In the genomic region with DNA sequence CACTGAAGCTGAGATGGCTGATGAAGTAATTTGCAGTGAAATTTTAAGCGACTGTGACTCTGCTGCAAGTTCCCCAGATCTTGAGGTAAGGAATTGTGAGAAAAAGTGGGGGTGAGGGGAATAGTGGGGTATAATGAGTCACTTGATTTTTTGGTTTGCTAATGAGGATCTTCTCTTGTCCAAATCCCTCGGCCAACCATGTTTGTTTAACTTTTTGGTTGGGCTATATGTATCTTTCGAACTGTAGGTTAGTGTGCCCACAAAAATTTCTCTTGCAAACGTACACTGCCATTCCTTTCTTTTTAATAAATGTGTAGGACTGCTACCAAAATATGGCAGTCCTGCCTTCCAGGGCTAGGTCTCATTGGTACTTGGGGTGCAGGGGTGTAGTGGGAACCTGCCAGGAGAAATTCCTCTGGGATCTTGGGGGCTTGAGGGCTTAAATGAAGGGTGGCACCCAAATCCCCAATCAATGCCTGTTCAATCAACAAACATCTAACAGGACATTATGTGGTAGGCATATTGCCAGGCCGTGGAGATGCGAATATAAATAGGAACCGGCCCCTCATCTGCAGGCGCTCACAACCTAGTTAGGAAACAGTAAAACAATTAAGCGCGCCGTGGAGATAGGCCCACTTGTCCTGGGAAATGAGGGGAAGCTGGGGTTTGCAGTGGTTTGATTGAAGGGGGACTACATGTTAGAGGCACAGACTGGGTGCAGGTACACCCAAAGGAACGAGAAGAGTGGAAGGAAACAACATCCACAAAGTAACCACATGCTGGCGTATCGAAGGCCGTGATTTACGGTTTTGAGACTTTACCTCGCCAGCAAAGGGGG, we compare ENCODE assay signal across 8 cellular contexts. TPM values are rescaled to one million over a fixed set of nuclear protein-coding genes. Genes with fewer than 3 reads are reported as not detected.
A peak's percentile ranks its signal among the peaks of the same experiment; 100 is the strongest.
DNase-seq lines count a peak whose midpoint lies in the region; ATAC-seq and TF ChIP-seq lines count a peak whose summit lies in the region.

No MANE protein-coding gene starts in this region.

- no peak for ATAC-seq in GM21576 (IDR thresholded peaks at IDR 0.05; ENCODE audit: unreplicated experiment)

- H3K27ac ChIP-seq in adipose tissue (ENCODE audit: low read depth, low read length) (peak overlapping the region; percentile 90), liver (ENCODE audit: low read depth in 1 of 2, low read length in 2 of 2) (peak overlapping the region; percentile 95 to 97), thymus (ENCODE audit: low read depth) (peak overlapping the region; percentile 93)

- WGBS in adipose tissue, 3 donors, result 76 to 89% (median 78%) methylated on average over 17 of the region's 17 CpGs
- WGBS in liver, result 93% methylated on average over 17 of the region's 17 CpGs
- 67% methylated on average over 17 of the region's 17 CpGs for WGBS in thymus

- H3K4me1 ChIP-seq in liver (ENCODE audit: control insufficient read depth in 4 of 4, insufficient read depth in 4 of 4, low read length in 3 of 4) (peaks cover 6 to 22% (median 12%) of the 10 kb centered on the region in 4 donors), thymus (ENCODE audit: control insufficient read depth, insufficient read depth, low read length) (peaks cover 10% of the 10 kb centered on the region)

- peak overlapping the region; percentile 53 to 79 for H3K9ac ChIP-seq in liver (ENCODE audit: low read depth in 1 of 2, low read length in 2 of 2)

- H3K4me3 ChIP-seq in liver (ENCODE audit: low read depth in 1 of 3, low read length in 3 of 3) (peak overlapping the region; percentile 40 to 86 (median 66)), thymus (ENCODE audit: low read length) (peak overlapping the region; percentile 96)

- DNase-seq in activated CD8-positive, alpha-beta memory T cell treated with anti-CD3 and anti-CD28 coated beads for 24 hours, result peak; percentile 64
- no peak for DNase-seq in activated CD8-positive, alpha-beta memory T cell treated with anti-CD3 and anti-CD28 coated beads, Interleukin-2, amount 50 U/mL, for 4 hours
- no peak for DNase-seq in stimulated activated CD4-positive, alpha-beta T cell treated with anti-CD3 and anti-CD28 coated beads, Interleukin-2, amount 100 ng/mL, for 24 hours
- DNase-seq in NK-92 (lab: John Stamatoyannopoulos, UW; ENCODE audit: unreplicated experiment), result no peak

- H3K27me3 ChIP-seq in liver (ENCODE audit: control insufficient read depth in 4 of 4, insufficient read depth in 4 of 4, low read length in 3 of 4) (no peaks in the 10 kb centered on the region), thymus (ENCODE audit: control insufficient read depth, insufficient read depth) (no peaks in the 10 kb centered on the region)

- TF ChIP-seq RAD21 in liver (IDR thresholded peaks at IDR 0.05), result no peak

- H3K36me3 ChIP-seq in liver (ENCODE audit: control insufficient read depth in 4 of 4, insufficient read depth in 3 of 4, low read depth in 1 of 4, low read length in 3 of 4) (peaks cover 7 to 20% (median 19%) of the 10 kb centered on the region in 4 donors), thymus (ENCODE audit: control insufficient read depth, insufficient read depth) (peaks cover 16% of the 10 kb centered on the region)

- H3K9me3 ChIP-seq in liver (ENCODE audit: control insufficient read depth in 4 of 4, low read length in 3 of 4) (no peaks in the 10 kb centered on the region), thymus (ENCODE audit: control insufficient read depth) (no peaks in the 10 kb centered on the region)

- TF ChIP-seq CTCF in liver (IDR thresholded peaks at IDR 0.05; ENCODE audit: low read depth, low read length, missing input control), result no peak

TF ChIP-seq in liver, 16 proteins besides CTCF, POLR2A, EP300 and RAD21:
- TF ChIP-seq HNF4G (IDR thresholded peaks at IDR 0.05) (no peak), ZBTB33 (IDR thresholded peaks at IDR 0.05) (no peak), SP1 (IDR thresholded peaks at IDR 0.05) (no peak), NR2F2 (IDR thresholded peaks at IDR 0.05) (no peak), GABPA (IDR thresholded peaks at IDR 0.05 in 1 of 2, conservative IDR thresholded peaks at IDR 0.05 in 1 of 2) (no peak), REST (IDR thresholded peaks at IDR 0.05) (no peak), FOXA1 (IDR thresholded peaks at IDR 0.05) (no peak), HNF4A (conservative IDR thresholded peaks at IDR 0.05) (no peak), FOXA2 (IDR thresholded peaks at IDR 0.05) (no peak)
- TF ChIP-seq, protein P1, sequence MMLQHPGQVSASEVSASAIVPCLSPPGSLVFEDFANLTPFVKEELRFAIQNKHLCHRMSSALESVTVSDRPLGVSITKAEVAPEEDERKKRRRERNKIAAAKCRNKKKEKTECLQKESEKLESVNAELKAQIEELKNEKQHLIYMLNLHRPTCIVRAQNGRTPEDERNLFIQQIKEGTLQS (IDR thresholded peaks at IDR 0.05), result no peak

RNA-seq across cellular contexts. Expression of gene PABPN1, which starts 1.3 kb away (rescaled TPM):
- polyA plus RNA-seq in adipose tissue (100 to 1,000 TPM in 2 of 3 donors, 10 to 100 TPM in 1; 50.4 to 124 (median 110) TPM), liver (10 to 100 TPM; 40.9 to 41.9 TPM), thymus (164 TPM)
- 10 to 100 TPM; 54.0 to 59.6 TPM for total RNA-seq in liver

RNA-seq across cellular contexts. Expression of gene BCL2L2, which starts 13.3 kb away (rescaled TPM):
- polyA plus RNA-seq in adipose tissue (100 to 1,000 TPM in 1 of 3 donors, 10 to 100 TPM in 2; 37.9 to 122 (median 58.9) TPM), liver (10 to 100 TPM in 1 of 2 donors, 1 to 10 TPM in 1; 4.7 to 14.5 TPM), thymus (20.6 TPM)
- total RNA-seq in liver, result 10 to 100 TPM; 10.9 to 28.0 TPM

RNA-seq across cellular contexts. Expression of gene PPP1R3E, which starts 17.3 kb away (rescaled TPM):
- polyA plus RNA-seq in adipose tissue, result 10 to 100 TPM in 1 of 3 donors, 1 to 10 TPM in 2; 6.0 to 16.1 (median 6.2) TPM
- total RNA-seq in liver, result 1 to 10 TPM; 2.5 to 4.7 TPM
- polyA plus RNA-seq in liver, result 1 to 10 TPM; 3.0 to 4.1 TPM
- 43.1 TPM for polyA plus RNA-seq in thymus

RNA-seq across cellular contexts. Expression of gene SLC22A17, which starts 32.7 kb away (rescaled TPM):
- polyA plus RNA-seq in adipose tissue (1 to 10 TPM; 8.4 to 9.9 (median 9.5) TPM), liver (1 to 10 TPM; 1.1 to 2.7 TPM), thymus (6.3 TPM)
- 10 to 100 TPM in 1 of 2 donors, 1 to 10 TPM in 1; 2.4 to 14.6 TPM for total RNA-seq in liver

RNA-seq across cellular contexts. Expression of gene HOMEZ, which starts 34.0 kb away (rescaled TPM):
- polyA plus RNA-seq in adipose tissue, result 1 to 10 TPM; 3.5 to 6.4 (median 3.8) TPM
- 1 to 10 TPM; 3.4 to 3.5 TPM for total RNA-seq in liver
- 1 to 10 TPM; 2.8 to 3.3 TPM for polyA plus RNA-seq in liver
- polyA plus RNA-seq in thymus, result 10.2 TPM
